9 cellular contexts compared by ENCODE assay signal in genomic region chr12:509494-509893, GRCh38. TPM values are rescaled to one million over a fixed set of nuclear protein-coding genes. Genes with fewer than 3 reads are reported as not detected.
DNase-seq lines count a peak whose midpoint lies in the region; ATAC-seq lines count a peak whose summit lies in the region.
"Had no signal": no experiment of that assay in that cellular context is flagged by ENCODE, and none has a peak within 500 bp of the region (broad histone marks: within the 10 kb centered on the region; RNA-seq: fewer than 3 reads in every experiment).

No MANE protein-coding gene starts in this region.

- no peak for ATAC-seq in GM18868 (IDR thresholded peaks at IDR 0.05; ENCODE audit: unreplicated experiment)

- DNase-seq in A172 (ENCODE audit: low spot score) = peak; percentile 61
- DNase-seq in HT-29 (ENCODE audit: low spot score) = peak; percentile 21
- DNase-seq in dermis blood vessel endothelial cell = peak; percentile 87
- DNase-seq in left kidney (ENCODE audit: low read depth, low spot score) = peak; percentile 25
- no peak for DNase-seq in cortex of kidney (lab: John Stamatoyannopoulos, UW)
- DNase-seq in putamen (ENCODE audit: low spot score) = no peak
- no peak for DNase-seq in inferior parietal cortex (ENCODE audit: extremely low spot score)
- DNase-seq: activated CD8-positive, alpha-beta memory T cell treated with anti-CD3 and anti-CD28 coated beads for 24 hours had no signal

RNA-seq across cellular contexts. Expression of gene B4GALNT3, which starts 49.8 kb away (rescaled TPM):
- total RNA-seq in A172 (2014; rRNA removed; shearing (Covaris generic)) = 1.9 and 2.5 TPM in 2 replicates
- 25.5 and 30.8 TPM in 2 replicates for total RNA-seq in HT-29 (2014; rRNA removed; shearing (Covaris generic))
- 0.05 TPM in 1 of 2 replicates, not detected in the other for total RNA-seq in dermis blood vessel endothelial cell

Comparison
In these comparisons a context has a peak if more than half of its experiments do, and no peak if none do; other contexts are left out.
1. DNase-seq: peak in A172 (single experiment), HT-29 (single experiment), dermis blood vessel endothelial cell (single experiment) and left kidney (single experiment); none in cortex of kidney (single experiment), putamen (single experiment) and inferior parietal cortex (single experiment).